ENCODE assay signal across 1 cellular context in the genomic region with DNA sequence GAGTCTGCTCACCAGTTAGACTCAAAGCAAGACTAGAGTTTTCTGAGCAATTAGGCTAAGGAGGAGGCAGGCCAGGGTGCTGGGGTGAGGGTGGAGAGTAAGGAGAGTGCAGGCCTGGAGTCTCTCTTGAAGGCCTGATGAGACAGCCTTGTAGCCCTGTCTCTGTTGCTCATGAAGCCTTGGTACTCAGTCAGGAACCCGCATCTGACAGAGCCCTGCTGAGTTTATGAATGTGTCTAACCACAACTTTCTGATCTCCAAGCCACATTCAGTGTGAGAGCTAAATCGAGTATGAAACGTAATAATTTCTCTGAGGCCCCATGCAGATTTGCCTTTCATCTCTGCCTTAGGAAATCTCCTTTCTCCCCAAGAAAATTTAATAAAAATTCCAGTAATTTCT.
A peak's percentile ranks its signal among the peaks of the same experiment; 100 is the strongest.
TF ChIP-seq lines count a peak whose summit lies in the region.

No MANE protein-coding gene starts in this region.

TF ChIP-seq in GM12878, 131 proteins besides CTCF, POLR2A, EP300 and RAD21 (continued from another document and continues in another):
- TF ChIP-seq TCF12 (IDR thresholded peaks at IDR 0.05; ENCODE audit: low read depth, low read length) = no peak
- no peak for TF ChIP-seq SKIL (IDR thresholded peaks at IDR 0.05; ENCODE audit: low read depth, poor library complexity, severe bottlenecking)
- TF ChIP-seq HCFC1 (IDR thresholded peaks at IDR 0.05; ENCODE audit: low read length) = no peak
- TF ChIP-seq ZBTB4 (CRISPR knock-in tag; IDR thresholded peaks at IDR 0.05) = no peak
- TF ChIP-seq, protein P1, sequence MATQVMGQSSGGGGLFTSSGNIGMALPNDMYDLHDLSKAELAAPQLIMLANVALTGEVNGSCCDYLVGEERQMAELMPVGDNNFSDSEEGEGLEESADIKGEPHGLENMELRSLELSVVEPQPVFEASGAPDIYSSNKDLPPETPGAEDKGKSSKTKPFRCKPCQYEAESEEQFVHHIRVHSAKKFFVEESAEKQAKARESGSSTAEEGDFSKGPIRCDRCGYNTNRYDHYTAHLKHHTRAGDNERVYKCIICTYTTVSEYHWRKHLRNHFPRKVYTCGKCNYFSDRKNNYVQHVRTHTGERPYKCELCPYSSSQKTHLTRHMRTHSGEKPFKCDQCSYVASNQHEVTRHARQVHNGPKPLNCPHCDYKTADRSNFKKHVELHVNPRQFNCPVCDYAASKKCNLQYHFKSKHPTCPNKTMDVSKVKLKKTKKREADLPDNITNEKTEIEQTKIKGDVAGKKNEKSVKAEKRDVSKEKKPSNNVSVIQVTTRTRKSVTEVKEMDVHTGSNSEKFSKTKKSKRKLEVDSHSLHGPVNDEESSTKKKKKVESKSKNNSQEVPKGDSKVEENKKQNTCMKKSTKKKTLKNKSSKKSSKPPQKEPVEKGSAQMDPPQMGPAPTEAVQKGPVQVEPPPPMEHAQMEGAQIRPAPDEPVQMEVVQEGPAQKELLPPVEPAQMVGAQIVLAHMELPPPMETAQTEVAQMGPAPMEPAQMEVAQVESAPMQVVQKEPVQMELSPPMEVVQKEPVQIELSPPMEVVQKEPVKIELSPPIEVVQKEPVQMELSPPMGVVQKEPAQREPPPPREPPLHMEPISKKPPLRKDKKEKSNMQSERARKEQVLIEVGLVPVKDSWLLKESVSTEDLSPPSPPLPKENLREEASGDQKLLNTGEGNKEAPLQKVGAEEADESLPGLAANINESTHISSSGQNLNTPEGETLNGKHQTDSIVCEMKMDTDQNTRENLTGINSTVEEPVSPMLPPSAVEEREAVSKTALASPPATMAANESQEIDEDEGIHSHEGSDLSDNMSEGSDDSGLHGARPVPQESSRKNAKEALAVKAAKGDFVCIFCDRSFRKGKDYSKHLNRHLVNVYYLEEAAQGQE (IDR thresholded peaks at IDR 0.05; ENCODE audit: low read depth, low read length) = no peak
- TF ChIP-seq ESRRA (IDR thresholded peaks at IDR 0.05; ENCODE audit: low read length) = no peak
- TF ChIP-seq, protein P2, sequence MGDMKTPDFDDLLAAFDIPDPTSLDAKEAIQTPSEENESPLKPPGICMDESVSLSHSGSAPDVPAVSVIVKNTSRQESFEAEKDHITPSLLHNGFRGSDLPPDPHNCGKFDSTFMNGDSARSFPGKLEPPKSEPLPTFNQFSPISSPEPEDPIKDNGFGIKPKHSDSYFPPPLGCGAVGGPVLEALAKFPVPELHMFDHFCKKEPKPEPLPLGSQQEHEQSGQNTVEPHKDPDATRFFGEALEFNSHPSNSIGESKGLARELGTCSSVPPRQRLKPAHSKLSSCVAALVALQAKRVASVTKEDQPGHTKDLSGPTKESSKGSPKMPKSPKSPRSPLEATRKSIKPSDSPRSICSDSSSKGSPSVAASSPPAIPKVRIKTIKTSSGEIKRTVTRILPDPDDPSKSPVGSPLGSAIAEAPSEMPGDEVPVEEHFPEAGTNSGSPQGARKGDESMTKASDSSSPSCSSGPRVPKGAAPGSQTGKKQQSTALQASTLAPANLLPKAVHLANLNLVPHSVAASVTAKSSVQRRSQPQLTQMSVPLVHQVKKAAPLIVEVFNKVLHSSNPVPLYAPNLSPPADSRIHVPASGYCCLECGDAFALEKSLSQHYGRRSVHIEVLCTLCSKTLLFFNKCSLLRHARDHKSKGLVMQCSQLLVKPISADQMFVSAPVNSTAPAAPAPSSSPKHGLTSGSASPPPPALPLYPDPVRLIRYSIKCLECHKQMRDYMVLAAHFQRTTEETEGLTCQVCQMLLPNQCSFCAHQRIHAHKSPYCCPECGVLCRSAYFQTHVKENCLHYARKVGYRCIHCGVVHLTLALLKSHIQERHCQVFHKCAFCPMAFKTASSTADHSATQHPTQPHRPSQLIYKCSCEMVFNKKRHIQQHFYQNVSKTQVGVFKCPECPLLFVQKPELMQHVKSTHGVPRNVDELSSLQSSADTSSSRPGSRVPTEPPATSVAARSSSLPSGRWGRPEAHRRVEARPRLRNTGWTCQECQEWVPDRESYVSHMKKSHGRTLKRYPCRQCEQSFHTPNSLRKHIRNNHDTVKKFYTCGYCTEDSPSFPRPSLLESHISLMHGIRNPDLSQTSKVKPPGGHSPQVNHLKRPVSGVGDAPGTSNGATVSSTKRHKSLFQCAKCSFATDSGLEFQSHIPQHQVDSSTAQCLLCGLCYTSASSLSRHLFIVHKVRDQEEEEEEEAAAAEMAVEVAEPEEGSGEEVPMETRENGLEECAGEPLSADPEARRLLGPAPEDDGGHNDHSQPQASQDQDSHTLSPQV (IDR thresholded peaks at IDR 0.05) = no peak
- TF ChIP-seq RUNX3 (IDR thresholded peaks at IDR 0.05; ENCODE audit: low read length) = peak; percentile 97
- no peak for TF ChIP-seq SMC3 (IDR thresholded peaks at IDR 0.05; ENCODE audit: borderline replicate concordance, low read length)
- TF ChIP-seq POU2F2 (IDR thresholded peaks at IDR 0.05; ENCODE audit: borderline replicate concordance, low read depth, low read length) = 0 out of 3 replicates have a peak, but pooled peaks have one; percentile 31
- TF ChIP-seq SREBF2 (IDR thresholded peaks at IDR 0.05; ENCODE audit: low read length) = no peak
- peak; percentile 54; the same call in 1 of the 2 replicates for TF ChIP-seq CREB1 (IDR thresholded peaks at IDR 0.05; ENCODE audit: low read depth)
- TF ChIP-seq ATF3 (IDR thresholded peaks at IDR 0.05; ENCODE audit: borderline replicate concordance, extremely low read depth, low read depth, low read length) = no peak
- no peak for TF ChIP-seq MYB (IDR thresholded peaks at IDR 0.05; ENCODE audit: borderline replicate concordance, low read depth, low read length)
- TF ChIP-seq YBX1 (IDR thresholded peaks at IDR 0.05) = no peak
- TF ChIP-seq IKZF2 (IDR thresholded peaks at IDR 0.05) = peak; percentile 61; a peak in 3 of 4 replicates
- peak in 1 of 2 experiments; percentile 12; a peak in 1 of 4 replicates for TF ChIP-seq ETV6 (conservative IDR thresholded peaks at IDR 0.05 in 1 of 2, IDR thresholded peaks at IDR 0.05 in 1 of 2; ENCODE audit: borderline replicate concordance in 1 of 2, low read depth in 1 of 2)
- TF ChIP-seq BCL11A (IDR thresholded peaks at IDR 0.05; ENCODE audit: low read depth, low read length) = peak; percentile 58; the same call in 1 of the 2 replicates
- TF ChIP-seq IRF5 (IDR thresholded peaks at IDR 0.05; ENCODE audit: borderline replicate concordance) = no peak
- peak; percentile 90 for TF ChIP-seq TCF7 (IDR thresholded peaks at IDR 0.05; ENCODE audit: borderline replicate concordance)
- TF ChIP-seq ZBTB11 (CRISPR knock-in tag; IDR thresholded peaks at IDR 0.05) = no peak
- 0 out of 2 replicates have a peak, but pooled peaks have one; percentile 33 for TF ChIP-seq MTA2 (IDR thresholded peaks at IDR 0.05; ENCODE audit: low read depth)
- no peak for TF ChIP-seq SIX5 (IDR thresholded peaks at IDR 0.05; ENCODE audit: low read depth, low read length, severe bottlenecking)
- TF ChIP-seq, protein P3, sequence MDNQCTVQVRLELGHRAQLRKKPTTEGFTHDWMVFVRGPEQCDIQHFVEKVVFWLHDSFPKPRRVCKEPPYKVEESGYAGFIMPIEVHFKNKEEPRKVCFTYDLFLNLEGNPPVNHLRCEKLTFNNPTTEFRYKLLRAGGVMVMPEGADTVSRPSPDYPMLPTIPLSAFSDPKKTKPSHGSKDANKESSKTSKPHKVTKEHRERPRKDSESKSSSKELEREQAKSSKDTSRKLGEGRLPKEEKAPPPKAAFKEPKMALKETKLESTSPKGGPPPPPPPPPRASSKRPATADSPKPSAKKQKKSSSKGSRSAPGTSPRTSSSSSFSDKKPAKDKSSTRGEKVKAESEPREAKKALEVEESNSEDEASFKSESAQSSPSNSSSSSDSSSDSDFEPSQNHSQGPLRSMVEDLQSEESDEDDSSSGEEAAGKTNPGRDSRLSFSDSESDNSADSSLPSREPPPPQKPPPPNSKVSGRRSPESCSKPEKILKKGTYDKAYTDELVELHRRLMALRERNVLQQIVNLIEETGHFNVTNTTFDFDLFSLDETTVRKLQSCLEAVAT (IDR thresholded peaks at IDR 0.05) = 0 out of 2 replicates have a peak, but pooled peaks have one; percentile 18
- TF ChIP-seq, protein P4, sequence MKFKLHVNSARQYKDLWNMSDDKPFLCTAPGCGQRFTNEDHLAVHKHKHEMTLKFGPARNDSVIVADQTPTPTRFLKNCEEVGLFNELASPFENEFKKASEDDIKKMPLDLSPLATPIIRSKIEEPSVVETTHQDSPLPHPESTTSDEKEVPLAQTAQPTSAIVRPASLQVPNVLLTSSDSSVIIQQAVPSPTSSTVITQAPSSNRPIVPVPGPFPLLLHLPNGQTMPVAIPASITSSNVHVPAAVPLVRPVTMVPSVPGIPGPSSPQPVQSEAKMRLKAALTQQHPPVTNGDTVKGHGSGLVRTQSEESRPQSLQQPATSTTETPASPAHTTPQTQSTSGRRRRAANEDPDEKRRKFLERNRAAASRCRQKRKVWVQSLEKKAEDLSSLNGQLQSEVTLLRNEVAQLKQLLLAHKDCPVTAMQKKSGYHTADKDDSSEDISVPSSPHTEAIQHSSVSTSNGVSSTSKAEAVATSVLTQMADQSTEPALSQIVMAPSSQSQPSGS (IDR thresholded peaks at IDR 0.05; ENCODE audit: low read length) = peak; percentile 74
- TF ChIP-seq ZBED1 (IDR thresholded peaks at IDR 0.05; ENCODE audit: borderline replicate concordance) = no peak
- TF ChIP-seq TBL1XR1 (IDR thresholded peaks at IDR 0.05; ENCODE audit: low read depth, low read length) = no peak
- TF ChIP-seq STAT3 (IDR thresholded peaks at IDR 0.05; ENCODE audit: low read depth, low read length) = no peak
- no peak for TF ChIP-seq LARP7 (IDR thresholded peaks at IDR 0.05)
- TF ChIP-seq ATF7 (IDR thresholded peaks at IDR 0.05; ENCODE audit: low read depth) = 0 out of 2 replicates have a peak, but pooled peaks have one; percentile 26
- no peak for TF ChIP-seq CHD2 (IDR thresholded peaks at IDR 0.05; ENCODE audit: borderline replicate concordance, low read depth, low read length)
- no peak for TF ChIP-seq ZNF622 (IDR thresholded peaks at IDR 0.05)
- peak; percentile 70; the same call in 1 of the 2 replicates for TF ChIP-seq CBFB (IDR thresholded peaks at IDR 0.05; ENCODE audit: low read depth)
- TF ChIP-seq CHD4 (IDR thresholded peaks at IDR 0.05) = no peak
